Comparison of ENCODE assay signal across 18 cellular contexts in genomic region chr9:131193051-131193450, GRCh38.
"Had no signal": no experiment of that assay in that cellular context is flagged by ENCODE, and none has a peak within 500 bp of the region (broad histone marks: within the 10 kb centered on the region; RNA-seq: fewer than 3 reads in every experiment).

No MANE protein-coding gene starts in this region.

- H3K27ac Mint-ChIP-seq: mesothelial cell of epicardium, naive B cell had no signal

- H3K4me3 ChIP-seq: coronary artery, dorsolateral prefrontal cortex, esophagus muscularis mucosa, gastroesophageal sphincter, heart right ventricle, left lung, lower lobe of right lung, mucosa of descending colon had no signal

- H3K4me1 ChIP-seq: esophagus muscularis mucosa, gastroesophageal sphincter, heart right ventricle, left lung, lower lobe of right lung had no signal

- H3K9me3 ChIP-seq: esophagus muscularis mucosa, gastroesophageal sphincter, heart right ventricle, left lung, lower lobe of right lung, mucosa of descending colon had no signal

- H3K27ac ChIP-seq: coronary artery, dorsolateral prefrontal cortex, esophagus muscularis mucosa, foreskin keratinocyte, gastroesophageal sphincter, heart right ventricle, left lung, lower lobe of right lung had no signal

- H3K27me3 Mint-ChIP-seq: naive B cell had no signal

- H3K27me3 ChIP-seq: dorsolateral prefrontal cortex, esophagus muscularis mucosa, foreskin keratinocyte, gastroesophageal sphincter, heart right ventricle, left lung had no signal

- H3K9me3 Mint-ChIP-seq: mesothelial cell of epicardium, naive B cell had no signal

- H3K4me1 Mint-ChIP-seq: mesothelial cell of epicardium, naive B cell had no signal

- DNase-seq: dermis blood vessel endothelial cell; dorsolateral prefrontal cortex; effector CD4-positive, alpha-beta T cell; effector memory CD4-positive, alpha-beta T cell; foreskin keratinocyte; head of caudate nucleus; heart right ventricle; hippocampal formation; left cardiac atrium; left lung; left ventricle myocardium superior; lower lobe of right lung; mucosa of descending colon; naive B cell had no signal

- H3K4me3 Mint-ChIP-seq: mesothelial cell of epicardium, naive B cell had no signal

- ATAC-seq: foreskin keratinocyte, gastroesophageal sphincter, heart right ventricle, left cardiac atrium, left lung, left ventricle myocardium superior, lower lobe of right lung, mucosa of descending colon had no signal
